In genomic region chr4:158353541-158354304, GRCh38 we compare ENCODE assay signal across 30 cellular contexts.
"Had no signal": no experiment of that assay in that cellular context is flagged by ENCODE, and none has a peak within 500 bp of the region (broad histone marks: within the 10 kb centered on the region; RNA-seq: fewer than 3 reads in every experiment).

No MANE protein-coding gene starts in this region.

- DNase-seq: activated CD4-positive, alpha-beta memory T cell treated with anti-CD3 and anti-CD28 coated beads for 36 hours; activated CD4-positive, alpha-beta T cell treated with anti-CD3 and anti-CD28 coated beads for 36 hours; activated CD4-positive, alpha-beta T cell treated with anti-CD3 and anti-CD28 coated beads, Interleukin-2, amount 10 ng/mL, durations not matched to agents 24 days and 14 days; activated CD4-positive, CD25-positive, alpha-beta regulatory T cell; activated CD4-positive, CD25-positive, alpha-beta regulatory T cell treated with anti-CD3 and anti-CD28 coated beads, Interleukin-2, amount 50 U/mL, for 72 hours; activated CD8-positive, alpha-beta memory T cell treated with anti-CD3 and anti-CD28 coated beads, Interleukin-2, amount 10 ng/mL, durations not matched to agents 7 days and 5 days; activated CD8-positive, alpha-beta memory T cell treated with anti-CD3 and anti-CD28 coated beads, Interleukin-2, amount 50 U/mL, for 4 hours; activated CD8-positive, alpha-beta T cell treated with anti-CD3 and anti-CD28 coated beads, Interleukin-2, amount 10 ng/mL, durations not matched to agents 7 days and 5 days; activated gamma-delta T cell; activated naive CD4-positive, alpha-beta T cell; activated naive CD4-positive, alpha-beta T cell treated with anti-CD3 and anti-CD28 coated beads, Interleukin-2, amount 10 ng/mL, durations not matched to agents 7 days and 5 days; activated naive CD8-positive, alpha-beta T cell treated with anti-CD3 and anti-CD28 coated beads, Interleukin-2, amount 10 ng/mL, durations not matched to agents 7 days and 5 days; activated T-cell treated with anti-CD3 and anti-CD28 coated beads, Interleukin-2, amount 50 U/mL, for 1 hour; activated T-cell treated with anti-CD3 and anti-CD28 coated beads, Interleukin-2, amount 50 U/mL, for 72 hours; central memory CD4-positive, alpha-beta T cell; cerebellar nuclear complex; dorsolateral prefrontal cortex; effector memory CD8-positive, alpha-beta T cell; erythroblast; foreskin keratinocyte; gastrocnemius medialis; glutamatergic neuron; heart left ventricle; T-helper 2 cell had no signal

- H3K4me3 ChIP-seq: ascending aorta, breast epithelium, cardiac muscle cell, coronary artery, dorsolateral prefrontal cortex, esophagus muscularis mucosa, gastrocnemius medialis, heart left ventricle had no signal

- H3K36me3 ChIP-seq: ascending aorta, breast epithelium, cardiac muscle cell, esophagus muscularis mucosa, gastrocnemius medialis, heart left ventricle had no signal

- H3K27ac ChIP-seq: ascending aorta, breast epithelium, cardiac muscle cell, coronary artery, dorsolateral prefrontal cortex, esophagus muscularis mucosa, foreskin keratinocyte, gastrocnemius medialis, heart left ventricle had no signal

- ATAC-seq: activated CD4-positive, alpha-beta T cell treated with anti-CD3 and anti-CD28 coated beads for 36 hours; activated CD8-positive, alpha-beta memory T cell treated with anti-CD3 and anti-CD28 coated beads, Interleukin-2, amount 10 ng/mL, durations not matched to agents 7 days and 5 days; activated CD8-positive, alpha-beta T cell treated with anti-CD3 and anti-CD28 coated beads, Interleukin-2, amount 10 ng/mL, durations not matched to agents 7 days and 5 days; activated naive CD4-positive, alpha-beta T cell treated with anti-CD3 and anti-CD28 coated beads, Interleukin-2, amount 50 U/mL, for 72 hours; activated T-cell treated with anti-CD3 and anti-CD28 coated beads, Interleukin-2, amount 50 U/mL, for 72 hours; effector memory CD8-positive, alpha-beta T cell; foreskin keratinocyte; gastrocnemius medialis; heart left ventricle had no signal

- H3K27me3 ChIP-seq: ascending aorta, breast epithelium, cardiac muscle cell, dorsolateral prefrontal cortex, esophagus muscularis mucosa, foreskin keratinocyte, gastrocnemius medialis had no signal

- H3K4me1 ChIP-seq: ascending aorta, breast epithelium, esophagus muscularis mucosa, foreskin keratinocyte, gastrocnemius medialis, heart left ventricle had no signal

- H3K9me3 ChIP-seq: ascending aorta, gastrocnemius medialis had no signal
